15 cellular contexts compared by ENCODE assay signal in the genomic region with DNA sequence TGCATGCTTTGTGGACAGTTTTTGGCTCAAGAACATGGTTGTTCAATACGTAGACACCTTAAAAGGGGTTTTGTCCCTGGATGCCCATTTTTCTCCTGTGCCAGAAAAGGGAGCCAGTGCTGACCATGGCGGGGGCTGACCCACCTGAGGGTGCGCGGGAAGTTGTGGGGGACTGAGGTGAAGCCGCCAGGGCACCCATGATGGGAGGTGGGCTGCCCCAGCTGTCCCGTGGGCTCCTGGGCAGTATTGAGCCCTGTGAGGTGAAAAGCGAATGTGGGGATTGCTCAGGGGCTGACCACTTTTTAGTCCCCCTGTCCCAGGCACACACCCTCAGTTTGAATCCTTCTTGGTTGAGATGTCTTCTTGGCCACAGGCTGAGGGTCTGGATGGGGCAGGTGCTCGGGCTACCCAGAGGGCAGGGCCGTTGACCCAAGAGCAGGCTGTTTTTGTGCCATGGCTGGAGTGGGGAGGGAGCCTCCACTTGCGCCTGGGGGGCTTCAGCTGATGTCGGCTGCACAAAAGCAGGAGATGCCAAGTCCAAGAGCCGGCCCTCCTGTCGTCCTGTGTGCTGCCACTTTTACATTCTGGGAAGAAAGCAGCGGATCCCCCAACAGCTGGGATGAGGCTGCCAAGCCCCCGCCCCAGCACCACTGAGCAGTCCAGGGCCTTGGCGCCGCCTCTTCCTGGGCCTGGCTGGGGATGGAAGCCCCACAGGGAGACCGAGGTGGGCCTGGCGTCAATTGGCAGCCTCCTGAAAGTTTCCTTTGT.
DNase-seq lines count a peak whose midpoint lies in the region; ATAC-seq, FAIRE-seq and TF ChIP-seq lines count a peak whose summit lies in the region.
"Had no signal": no experiment of that assay in that cellular context is flagged by ENCODE, and none has a peak within 500 bp of the region (broad histone marks: within the 10 kb centered on the region; RNA-seq: fewer than 3 reads in every experiment).

No MANE protein-coding gene starts in this region.

- H3K27me3 ChIP-seq in colonic mucosa (no peaks in the 10 kb centered on the region), pancreas (no peaks in the 10 kb centered on the region), vagina (no peaks in the 10 kb centered on the region)

- intact Hi-C loops in natural killer cell (cut with micrococcal nuclease) (loop anchor here (2.0 kb wide), 1 partner anchor 145 kb away; no protein-coding TSS in a partner anchor), colonic mucosa (cut with DNase I) (loop anchor here (2.0 kb wide), 1 partner anchor 143 kb away; no protein-coding TSS in a partner anchor), pancreas (cut with DNase I) (loop anchor here in 2 of 3 donors (5.0 to 10.0 kb wide), 2 partner anchors 119 to 142 kb away; a partner anchor contains a TSS), vagina (cut with DNase I) (no loop called here)

- H3K4me3 ChIP-seq in colonic mucosa (no peak overlapping the region), pancreas (no peak overlapping the region), vagina (no peak overlapping the region)

- peaks cover 14% of the 10 kb centered on the region for H3K4me1 ChIP-seq in colonic mucosa
- H3K4me1 ChIP-seq in pancreas = no peaks in the 10 kb centered on the region
- no peaks in the 10 kb centered on the region for H3K4me1 ChIP-seq in vagina

- H3K36me3 Mint-ChIP-seq in natural killer cell = no peaks in the 10 kb centered on the region
- no peaks in the 10 kb centered on the region for H3K36me3 Mint-ChIP-seq in natural killer cell treated with Interleukin-12 subunit alpha and Interleukin-12 subunit beta and Interleukin-15 and Interleukin-18, amount 100 ng/mL, for 72 hours
- no peaks in the 10 kb centered on the region for H3K36me3 Mint-ChIP-seq in nephron progenitor cell (ENCODE audit: low read depth)
- H3K36me3 Mint-ChIP-seq: CD8-positive, alpha-beta memory T cell; naive thymus-derived CD4-positive, alpha-beta T cell had no signal

- no peak for FAIRE-seq in pancreas (lab: Jason Lieb, UNC)
- FAIRE-seq: keratinocyte had no signal

- no peak for TF ChIP-seq POLR2A in vagina (IDR thresholded peaks at IDR 0.05)

- H3K9ac ChIP-seq in colonic mucosa (ENCODE audit: low read depth in 2 of 2, low read length in 2 of 2) = no peak overlapping the region

- no peak overlapping the region for H3K27ac ChIP-seq in colonic mucosa
- no peak overlapping the region for H3K27ac ChIP-seq in pancreas
- no peak overlapping the region for H3K27ac ChIP-seq in vagina

- H3K36me3 ChIP-seq in colonic mucosa (no peaks in the 10 kb centered on the region), pancreas (peaks cover 0 to 12% (median 0%) of the 10 kb centered on the region in 3 donors), vagina (no peaks in the 10 kb centered on the region)

- no peaks in the 10 kb centered on the region for H3K9me3 Mint-ChIP-seq in natural killer cell
- H3K9me3 Mint-ChIP-seq in natural killer cell treated with Interleukin-12 subunit alpha and Interleukin-12 subunit beta and Interleukin-15 and Interleukin-18, amount 100 ng/mL, for 72 hours = no peaks in the 10 kb centered on the region
- no peaks in the 10 kb centered on the region for H3K9me3 Mint-ChIP-seq in nephron progenitor cell
- H3K9me3 Mint-ChIP-seq: activated T-cell treated with anti-CD3 and anti-CD28 coated beads, Interleukin-2, amount 50 U/mL, for 4 hours; CD8-positive, alpha-beta memory T cell; dendritic cell treated with granulocyte-macrophage colony-stimulating factor and Interleukin-4, amounts not matched to agents 40 ng/mL and 50 ng/mL, for 4 days; naive thymus-derived CD4-positive, alpha-beta T cell had no signal

- no peak overlapping the region for H3K27ac Mint-ChIP-seq in natural killer cell
- H3K27ac Mint-ChIP-seq in natural killer cell treated with Interleukin-12 subunit alpha and Interleukin-12 subunit beta and Interleukin-15 and Interleukin-18, amount 100 ng/mL, for 72 hours = no peak overlapping the region
- no peak overlapping the region for H3K27ac Mint-ChIP-seq in nephron progenitor cell
- H3K27ac Mint-ChIP-seq: CD8-positive, alpha-beta memory T cell; dendritic cell treated with granulocyte-macrophage colony-stimulating factor and Interleukin-4, amounts not matched to agents 40 ng/mL and 50 ng/mL, for 4 days; naive thymus-derived CD4-positive, alpha-beta T cell had no signal

- peak; percentile 8 for DNase-seq in natural killer cell
- DNase-seq in natural killer cell treated with Interleukin-12 subunit alpha and Interleukin-12 subunit beta and Interleukin-15 and Interleukin-18, amount 100 ng/mL, for 72 hours (ENCODE audit: low spot score) = no peak
- peak; percentile 17 for DNase-seq in colonic mucosa
- DNase-seq in pancreas = peak in 4 of 6 donors; percentile 9 to 76 (median 34)
- DNase-seq in vagina (ENCODE audit: extremely low spot score in 2 of 2) = peak; percentile 86 to 90
- DNase-seq in nephron progenitor cell = no peak
- DNase-seq: activated CD4-positive, alpha-beta T cell treated with anti-CD3 and anti-CD28 coated beads, Interleukin-2, amount 50 U/mL, for 4 hours; activated T-cell treated with anti-CD3 and anti-CD28 coated beads, Interleukin-2, amount 50 U/mL, for 4 hours; CD8-positive, alpha-beta memory T cell; T-helper 1 cell had no signal

- TF ChIP-seq CTCF in natural killer cell (IDR thresholded peaks at IDR 0.05) (no peak), colonic mucosa (IDR thresholded peaks at IDR 0.05) (no peak), pancreas (IDR thresholded peaks at IDR 0.05) (no peak), vagina (IDR thresholded peaks at IDR 0.05) (no peak), nephron progenitor cell (IDR thresholded peaks at IDR 0.05) (no peak)

- H3K27me3 Mint-ChIP-seq in natural killer cell (ENCODE audit: low read depth in 2 of 2) (peaks cover 33 to 40% of the 10 kb centered on the region in 2 donors), nephron progenitor cell (ENCODE audit: low read depth, poor library complexity) (no peaks in the 10 kb centered on the region)
- peaks cover 31 to 39% of the 10 kb centered on the region in 2 donors for H3K27me3 Mint-ChIP-seq in natural killer cell treated with Interleukin-12 subunit alpha and Interleukin-12 subunit beta and Interleukin-15 and Interleukin-18, amount 100 ng/mL, for 72 hours

- ATAC-seq in natural killer cell (no peak), pancreas (no peak), GM21723 (IDR thresholded peaks at IDR 0.05; ENCODE audit: unreplicated experiment) (no peak), GM21390 (IDR thresholded peaks at IDR 0.05; ENCODE audit: unreplicated experiment) (no peak)
- no peak for ATAC-seq in natural killer cell treated with Interleukin-12 subunit alpha and Interleukin-12 subunit beta and Interleukin-15 and Interleukin-18, amount 100 ng/mL, for 72 hours
- ATAC-seq: activated T-cell treated with anti-CD3 and anti-CD28 coated beads, Interleukin-2, amount 50 U/mL, for 4 hours; naive thymus-derived CD4-positive, alpha-beta T cell had no signal

- H3K4me3 Mint-ChIP-seq in natural killer cell = no peak overlapping the region
- no peak overlapping the region for H3K4me3 Mint-ChIP-seq in natural killer cell treated with Interleukin-12 subunit alpha and Interleukin-12 subunit beta and Interleukin-15 and Interleukin-18, amount 100 ng/mL, for 72 hours
- H3K4me3 Mint-ChIP-seq in nephron progenitor cell = no peak overlapping the region
- H3K4me3 Mint-ChIP-seq: activated T-cell treated with anti-CD3 and anti-CD28 coated beads, Interleukin-2, amount 50 U/mL, for 4 hours; CD8-positive, alpha-beta memory T cell; dendritic cell treated with granulocyte-macrophage colony-stimulating factor and Interleukin-4, amounts not matched to agents 40 ng/mL and 50 ng/mL, for 4 days; naive thymus-derived CD4-positive, alpha-beta T cell had no signal

- no peaks in the 10 kb centered on the region for H3K9me3 ChIP-seq in colonic mucosa
- no peaks in the 10 kb centered on the region for H3K9me3 ChIP-seq in pancreas
- H3K9me3 ChIP-seq in vagina = no peaks in the 10 kb centered on the region

- peaks cover 0 to 9% of the 10 kb centered on the region in 2 donors for H3K4me1 Mint-ChIP-seq in natural killer cell
- peaks cover 0 to 5% of the 10 kb centered on the region in 2 donors for H3K4me1 Mint-ChIP-seq in natural killer cell treated with Interleukin-12 subunit alpha and Interleukin-12 subunit beta and Interleukin-15 and Interleukin-18, amount 100 ng/mL, for 72 hours (ENCODE audit: low read depth in 2 of 2)
- H3K4me1 Mint-ChIP-seq in nephron progenitor cell = peaks cover 28% of the 10 kb centered on the region
- H3K4me1 Mint-ChIP-seq: CD8-positive, alpha-beta memory T cell had no signal

- WGBS in pancreas, 2 donors = 87% methylated on average over 19 of the region's 19 CpGs

Comparison
In these comparisons a context has a peak if more than half of its experiments do, and no peak if none do; other contexts are left out.
1. DNase-seq: peak in natural killer cell (single experiment), colonic mucosa (single experiment), pancreas (4 of 6) and vagina (2 of 2); none in natural killer cell treated with Interleukin-12 subunit alpha and Interleukin-12 subunit beta and Interleukin-15 and Interleukin-18, amount 100 ng/mL, for 72 hours (single experiment) and nephron progenitor cell (single experiment).